ENCODE assay signal across 33 cellular contexts in genomic region chr3:14346642-14347041, GRCh38.
"Had no signal": no experiment of that assay in that cellular context is flagged by ENCODE, and none has a peak within 500 bp of the region (broad histone marks: within the 10 kb centered on the region; RNA-seq: fewer than 3 reads in every experiment).

No MANE protein-coding gene starts in this region.

- H3K36me3 ChIP-seq: brain microvascular endothelial cell, cardiac muscle cell, MG63, Peyer's patch, SJSA1 had no signal

- H3K4me2 ChIP-seq: SK-N-SH had no signal

- H3K27me3 Mint-ChIP-seq: activated naive CD8-positive, alpha-beta T cell; activated naive CD8-positive, alpha-beta T cell treated with anti-CD3 and anti-CD28 coated beads, Interleukin-2, amount 50 U/mL, for 24 hours had no signal

- H3K4me1 ChIP-seq: Peyer's patch had no signal

- DNase-seq: activated CD4-positive, alpha-beta memory T cell treated with anti-CD3 and anti-CD28 coated beads, Interleukin-2, amount 10 ng/mL, durations not matched to agents 7 days and 5 days; activated CD4-positive, alpha-beta T cell treated with anti-CD3 and anti-CD28 coated beads for 1 hour; activated CD4-positive, alpha-beta T cell treated with anti-CD3 and anti-CD28 coated beads for 48 hours; activated CD4-positive, CD25-positive, alpha-beta regulatory T cell; activated CD8-positive, alpha-beta memory T cell treated with anti-CD3 and anti-CD28 coated beads for 24 hours; activated CD8-positive, alpha-beta memory T cell treated with anti-CD3 and anti-CD28 coated beads, Interleukin-2, amount 10 ng/mL, durations not matched to agents 7 days and 5 days; activated CD8-positive, alpha-beta memory T cell treated with anti-CD3 and anti-CD28 coated beads, Interleukin-2, amount 50 U/mL, for 48 hours; activated effector memory CD4-positive, alpha-beta T cell treated with Interleukin-2 at 50 U/mL for 16 hours; activated naive CD4-positive, alpha-beta T cell treated with anti-CD3 and anti-CD28 coated beads, Interleukin-2, amount 10 ng/mL, durations not matched to agents 7 days and 5 days; activated naive CD8-positive, alpha-beta T cell treated with anti-CD3 and anti-CD28 coated beads, Interleukin-2, amount 50 U/mL, for 24 hours; activated T-cell treated with anti-CD3 and anti-CD28 coated beads, Interleukin-2, amount 50 U/mL, for 48 hours; anterior cingulate cortex; brain microvascular endothelial cell; Kasumi-1; MG63; NCI-H1048; NCI-H1436 treated with DMSO at 0.1 percent for 48 hours; NCI-H1694 treated with DMSO at 0.1 percent for 48 hours; NCI-H2029; NCI-H345; NCI-H524 treated with DMSO at 0.1 percent for 48 hours; PC-3; Peyer's patch; RPMI8226; SHP77 treated with DMSO at 0.1 percent for 48 hours; SK-N-SH had no signal

- H3K27me3 ChIP-seq: cardiac muscle cell, MG63, Peyer's patch, SJSA1 had no signal

- H3K4me1 Mint-ChIP-seq: activated CD4-positive, alpha-beta memory T cell treated with anti-CD3 and anti-CD28 coated beads, Interleukin-2, amount 10 ng/mL, durations not matched to agents 7 days and 5 days; activated CD8-positive, alpha-beta memory T cell treated with anti-CD3 and anti-CD28 coated beads, Interleukin-2, amount 10 ng/mL, durations not matched to agents 7 days and 5 days; activated naive CD4-positive, alpha-beta T cell treated with anti-CD3 and anti-CD28 coated beads, Interleukin-2, amount 10 ng/mL, durations not matched to agents 7 days and 5 days; activated naive CD8-positive, alpha-beta T cell treated with anti-CD3 and anti-CD28 coated beads, Interleukin-2, amount 50 U/mL, for 24 hours; central memory CD8-positive, alpha-beta T cell had no signal

- H3K9ac ChIP-seq: SK-N-SH had no signal

- H3K9me3 Mint-ChIP-seq: activated CD4-positive, alpha-beta memory T cell treated with anti-CD3 and anti-CD28 coated beads, Interleukin-2, amount 10 ng/mL, durations not matched to agents 7 days and 5 days; activated naive CD4-positive, alpha-beta T cell treated with anti-CD3 and anti-CD28 coated beads, Interleukin-2, amount 10 ng/mL, durations not matched to agents 7 days and 5 days; activated naive CD8-positive, alpha-beta T cell treated with anti-CD3 and anti-CD28 coated beads, Interleukin-2, amount 50 U/mL, for 24 hours; central memory CD8-positive, alpha-beta T cell; T-helper 1 cell treated with Interleukin-12 subunit alpha and Interleukin-12 subunit beta and Interleukin-4 antibody, amounts not matched to agents 30 μg/mL and 1 μg/mL, for 36 hours; T-helper 2 cell treated with Interferon-gamma antibody and Interleukin-4, amounts not matched to agents 5 μg/mL and 100 μg/mL, for 36 hours had no signal

- H3K27ac Mint-ChIP-seq: activated CD4-positive, alpha-beta memory T cell treated with anti-CD3 and anti-CD28 coated beads, Interleukin-2, amount 10 ng/mL, durations not matched to agents 7 days and 5 days; activated CD8-positive, alpha-beta memory T cell treated with anti-CD3 and anti-CD28 coated beads, Interleukin-2, amount 10 ng/mL, durations not matched to agents 7 days and 5 days; activated naive CD4-positive, alpha-beta T cell treated with anti-CD3 and anti-CD28 coated beads, Interleukin-2, amount 10 ng/mL, durations not matched to agents 7 days and 5 days; activated naive CD8-positive, alpha-beta T cell; activated naive CD8-positive, alpha-beta T cell treated with anti-CD3 and anti-CD28 coated beads, Interleukin-2, amount 50 U/mL, for 24 hours; T-helper 1 cell treated with Interleukin-12 subunit alpha and Interleukin-12 subunit beta and Interleukin-4 antibody, amounts not matched to agents 30 μg/mL and 1 μg/mL, for 36 hours; T-helper 2 cell treated with Interferon-gamma antibody and Interleukin-4, amounts not matched to agents 5 μg/mL and 100 μg/mL, for 36 hours had no signal

- H3K36me3 Mint-ChIP-seq: activated CD8-positive, alpha-beta memory T cell treated with anti-CD3 and anti-CD28 coated beads, Interleukin-2, amount 10 ng/mL, durations not matched to agents 7 days and 5 days; activated naive CD4-positive, alpha-beta T cell treated with anti-CD3 and anti-CD28 coated beads, Interleukin-2, amount 10 ng/mL, durations not matched to agents 7 days and 5 days; activated naive CD8-positive, alpha-beta T cell had no signal

- H3K27ac ChIP-seq: brain microvascular endothelial cell, cardiac muscle cell, Peyer's patch, VCaP had no signal

- H3K4me3 ChIP-seq: cardiac muscle cell, MG63, Peyer's patch, SJSA1 had no signal

- H3K9me3 ChIP-seq: MG63, Peyer's patch, SJSA1, SK-N-SH had no signal

- H3K4me3 Mint-ChIP-seq: activated CD4-positive, alpha-beta memory T cell treated with anti-CD3 and anti-CD28 coated beads, Interleukin-2, amount 10 ng/mL, durations not matched to agents 7 days and 5 days; activated CD8-positive, alpha-beta memory T cell treated with anti-CD3 and anti-CD28 coated beads, Interleukin-2, amount 10 ng/mL, durations not matched to agents 7 days and 5 days; activated naive CD4-positive, alpha-beta T cell treated with anti-CD3 and anti-CD28 coated beads, Interleukin-2, amount 10 ng/mL, durations not matched to agents 7 days and 5 days; activated naive CD8-positive, alpha-beta T cell; activated naive CD8-positive, alpha-beta T cell treated with anti-CD3 and anti-CD28 coated beads, Interleukin-2, amount 50 U/mL, for 24 hours; central memory CD8-positive, alpha-beta T cell; T-helper 1 cell treated with Interleukin-12 subunit alpha and Interleukin-12 subunit beta and Interleukin-4 antibody, amounts not matched to agents 30 μg/mL and 1 μg/mL, for 36 hours; T-helper 2 cell treated with Interferon-gamma antibody and Interleukin-4, amounts not matched to agents 5 μg/mL and 100 μg/mL, for 36 hours had no signal

- ATAC-seq: activated CD8-positive, alpha-beta memory T cell treated with anti-CD3 and anti-CD28 coated beads, Interleukin-2, amount 10 ng/mL, durations not matched to agents 7 days and 5 days; activated naive CD8-positive, alpha-beta T cell treated with anti-CD3 and anti-CD28 coated beads, Interleukin-2, amount 50 U/mL, for 24 hours; PC-3 had no signal
